In genomic region chr13:113562085-113562749, GRCh38 we compare ENCODE assay signal across 8 cellular contexts. TPM values are rescaled to one million over a fixed set of nuclear protein-coding genes. Genes with fewer than 3 reads are reported as not detected.
DNase-seq lines count a peak whose midpoint lies in the region; ATAC-seq, FAIRE-seq and TF ChIP-seq lines count a peak whose summit lies in the region.

No MANE protein-coding gene starts in this region.

- peaks cover 5% of the 10 kb centered on the region for H3K27me3 Mint-ChIP-seq in T-helper 17 cell

- no peaks in the 10 kb centered on the region for H3K9me3 ChIP-seq in T-helper 17 cell (ENCODE audit: control insufficient read depth, low read length, poor library complexity, severe bottlenecking)
- no peaks in the 10 kb centered on the region for H3K9me3 ChIP-seq in kidney (ENCODE audit: control insufficient read depth in 1 of 2, low read length in 2 of 2)

- no peak overlapping the region for H3K27ac ChIP-seq in kidney (ENCODE audit: low read depth in 2 of 2, low read length in 2 of 2)

- H3K27ac Mint-ChIP-seq in T-helper 17 cell = no peak overlapping the region

- H3K9ac ChIP-seq in kidney (ENCODE audit: low read length in 2 of 2) = no peak overlapping the region

- H3K36me3 Mint-ChIP-seq in T-helper 17 cell (ENCODE audit: low read depth) = no peaks in the 10 kb centered on the region

- H3K4me1 Mint-ChIP-seq in T-helper 17 cell = peaks cover 4% of the 10 kb centered on the region

- TF ChIP-seq CTCF in GM12875 (IDR thresholded peaks at IDR 0.05; ENCODE audit: borderline replicate concordance, insufficient read depth, low read depth, low read length) (peak; percentile 82), cardiac fibroblast (IDR thresholded peaks at IDR 0.05; ENCODE audit: low read depth, low read length) (peak; percentile 90), kidney (IDR thresholded peaks at IDR 0.05; ENCODE audit: borderline replicate concordance, extremely low read depth, insufficient read depth) (peak; percentile 74)

- H3K4me3 Mint-ChIP-seq in T-helper 17 cell = no peak overlapping the region

- no peak overlapping the region for H3K4me3 ChIP-seq in GM12875 (ENCODE audit: low read depth, low read length)
- H3K4me3 ChIP-seq in cardiac fibroblast (replicated peaks in 1 of 2; ENCODE audit: low read depth in 2 of 2, low read length in 2 of 2) = no peak overlapping the region
- H3K4me3 ChIP-seq in kidney (ENCODE audit: low read length in 2 of 2) = no peak overlapping the region

- ATAC-seq in T-helper 17 cell = peak; percentile 44
- no peak for ATAC-seq in HG03378 (IDR thresholded peaks at IDR 0.05; ENCODE audit: unreplicated experiment)

- DNase-seq in A172 (ENCODE audit: low spot score) (peak; percentile 46), NCI-H1092 (lab: John Stamatoyannopoulos, UW) (peak; percentile 71), T-helper 17 cell (no peak), cardiac fibroblast (ENCODE audit: low read depth in 2 of 2) (peak; percentile 71 to 82), kidney (peak; percentile 82)
- peak; percentile 55 for DNase-seq in stimulated activated CD4-positive, alpha-beta T cell treated with anti-CD3 and anti-CD28 coated beads, Interleukin-15, amount 100 ng/mL, for 24 hours

- H3K36me3 ChIP-seq in kidney (ENCODE audit: control insufficient read depth in 1 of 2, insufficient read depth in 2 of 2, low read length in 2 of 2) = no peaks in the 10 kb centered on the region

- intact Hi-C loops in kidney (cut with DNase I) = no loop called here

- no peak for FAIRE-seq in kidney (lab: Jason Lieb, UNC)

- H3K4me1 ChIP-seq in kidney (ENCODE audit: control insufficient read depth in 1 of 2, insufficient read depth in 1 of 2, low read depth in 1 of 2, low read length in 2 of 2) = peaks cover 0 to 2% of the 10 kb centered on the region in 2 donors

RNA-seq across cellular contexts. Expression of gene TFDP1, which starts 22.3 kb away (rescaled TPM):
- 129 and 162 TPM in 2 replicates for total RNA-seq in A172 (2014; rRNA removed; shearing (Covaris generic))
- 10 to 100 TPM; 31.1 to 33.6 TPM for total RNA-seq in T-helper 17 cell
- 46.9 TPM for total RNA-seq in kidney
- 33.8 TPM for polyA plus RNA-seq in kidney (ENCODE audit: insufficient read depth, low read depth, low replicate concordance)

Comparison
In these comparisons a context has a peak if more than half of its experiments do, and no peak if none do; other contexts are left out.
1. DNase-seq: peak in A172 (single experiment), NCI-H1092 (single experiment), cardiac fibroblast (2 of 2), kidney (single experiment) and stimulated activated CD4-positive, alpha-beta T cell treated with anti-CD3 and anti-CD28 coated beads, Interleukin-15, amount 100 ng/mL, for 24 hours (single experiment); none in T-helper 17 cell (0 of 3).
2. Peak in every context shown above with its lines, with median percentiles within 50 percentile points of each other: CTCF ChIP-seq.